In genomic region chr6:11358904-11359840, GRCh38 we compare ENCODE assay signal across 16 cellular contexts.
A peak's percentile ranks its signal among the peaks of the same experiment; 100 is the strongest.
DNase-seq lines count a peak whose midpoint lies in the region; ATAC-seq and TF ChIP-seq lines count a peak whose summit lies in the region.
"Had no signal": no experiment of that assay in that cellular context is flagged by ENCODE, and none has a peak within 500 bp of the region (broad histone marks: within the 10 kb centered on the region; RNA-seq: fewer than 3 reads in every experiment).

No MANE protein-coding gene starts in this region.

- H3K4me3 ChIP-seq in right atrium auricular region = no peak overlapping the region
- H3K4me3 ChIP-seq in esophagus muscularis mucosa = no peak overlapping the region
- no peak overlapping the region for H3K4me3 ChIP-seq in tibial artery
- H3K4me3 ChIP-seq: thyroid gland had no signal

- H3K27ac ChIP-seq in right atrium auricular region (peak overlapping the region; percentile 70 to 82), esophagus muscularis mucosa (replicated peaks in 1 of 4) (peak overlapping the region in 3 of 4 donors; percentile 2 to 36 (median 17)), tibial artery (peak overlapping the region in 1 of 2 donors; percentile 19)
- H3K27ac ChIP-seq: foreskin keratinocyte had no signal

- TF ChIP-seq POLR2A in esophagus muscularis mucosa (IDR thresholded peaks at IDR 0.05; ENCODE audit: low read depth) = no peak

- intact Hi-C loops in cardiac septum (cut with DNase I) (loop anchor here (5.0 to 10.0 kb wide), 2 partner anchors 142 to 184 kb away; no protein-coding TSS in a partner anchor), esophagus muscularis mucosa (cut with DNase I) (no loop called here), tibial artery (cut with DNase I; ENCODE audit: low total_unique reads) (loop anchor here (5.0 to 10.0 kb wide), 2 partner anchors 76 to 117 kb away; no protein-coding TSS in a partner anchor)

- H3K4me1 ChIP-seq in right atrium auricular region = peaks cover 0 to 22% of the 10 kb centered on the region in 2 donors
- peaks cover 11 to 39% (median 21%) of the 10 kb centered on the region in 4 donors for H3K4me1 ChIP-seq in esophagus muscularis mucosa
- H3K4me1 ChIP-seq in tibial artery = peaks cover 0 to 36% (median 16%) of the 10 kb centered on the region in 4 donors

- DNase-seq in right atrium auricular region (ENCODE audit: low spot score) (no peak), cardiac septum (ENCODE audit: low spot score) (no peak), esophagus muscularis mucosa (ENCODE audit: extremely low spot score) (no peak), NCI-H524 (lab: John Stamatoyannopoulos, UW) (no peak), H4 (ENCODE audit: low spot score) (no peak), tibial artery (no peak)
- DNase-seq in natural killer cell treated with Interleukin-12 subunit alpha and Interleukin-12 subunit beta and Interleukin-15 and Interleukin-18, amount 100 ng/mL, for 72 hours (ENCODE audit: low spot score) = no peak
- DNase-seq: activated CD8-positive, alpha-beta memory T cell treated with anti-CD3 and anti-CD28 coated beads, Interleukin-2, amount 10 ng/mL, durations not matched to agents 7 days and 5 days; cortex of kidney; islet precursor cell; NCI-H2029; nephron progenitor cell; thyroid gland had no signal

- H3K36me3 ChIP-seq in right atrium auricular region = no peaks in the 10 kb centered on the region
- no peaks in the 10 kb centered on the region for H3K36me3 ChIP-seq in esophagus muscularis mucosa
- no peaks in the 10 kb centered on the region for H3K36me3 ChIP-seq in tibial artery
- H3K36me3 ChIP-seq: thyroid gland had no signal

- no peaks in the 10 kb centered on the region for H3K27me3 ChIP-seq in right atrium auricular region
- H3K27me3 ChIP-seq in esophagus muscularis mucosa = no peaks in the 10 kb centered on the region
- no peaks in the 10 kb centered on the region for H3K27me3 ChIP-seq in tibial artery
- H3K27me3 ChIP-seq: foreskin keratinocyte, thyroid gland had no signal

- no peak for ATAC-seq in natural killer cell treated with Interleukin-12 subunit alpha and Interleukin-12 subunit beta and Interleukin-15 and Interleukin-18, amount 100 ng/mL, for 72 hours
- ATAC-seq in HG03097 (IDR thresholded peaks at IDR 0.05; ENCODE audit: low FRiP score, unreplicated experiment) = no peak
- ATAC-seq: activated CD8-positive, alpha-beta memory T cell treated with anti-CD3 and anti-CD28 coated beads, Interleukin-2, amount 10 ng/mL, durations not matched to agents 7 days and 5 days; activated naive CD4-positive, alpha-beta T cell treated with anti-CD3 and anti-CD28 coated beads, Interleukin-2, amount 50 U/mL, for 72 hours; foreskin keratinocyte had no signal

- H3K9me3 ChIP-seq in right atrium auricular region (no peaks in the 10 kb centered on the region), esophagus muscularis mucosa (no peaks in the 10 kb centered on the region), tibial artery (no peaks in the 10 kb centered on the region)
- H3K9me3 ChIP-seq: thyroid gland had no signal

- peaks cover 54% of the 10 kb centered on the region for H3K36me3 Mint-ChIP-seq in natural killer cell treated with Interleukin-12 subunit alpha and Interleukin-12 subunit beta and Interleukin-15 and Interleukin-18, amount 100 ng/mL, for 72 hours

- H3K4me1 Mint-ChIP-seq in natural killer cell treated with Interleukin-12 subunit alpha and Interleukin-12 subunit beta and Interleukin-15 and Interleukin-18, amount 100 ng/mL, for 72 hours (ENCODE audit: low read depth in 2 of 2) = peaks cover 64 to 80% of the 10 kb centered on the region in 2 donors

- H3K4me3 Mint-ChIP-seq in natural killer cell treated with Interleukin-12 subunit alpha and Interleukin-12 subunit beta and Interleukin-15 and Interleukin-18, amount 100 ng/mL, for 72 hours = peak overlapping the region; percentile 36
- H3K4me3 Mint-ChIP-seq: activated CD8-positive, alpha-beta memory T cell treated with anti-CD3 and anti-CD28 coated beads, Interleukin-2, amount 10 ng/mL, durations not matched to agents 7 days and 5 days; nephron progenitor cell had no signal

- no peaks in the 10 kb centered on the region for H3K27me3 Mint-ChIP-seq in natural killer cell treated with Interleukin-12 subunit alpha and Interleukin-12 subunit beta and Interleukin-15 and Interleukin-18, amount 100 ng/mL, for 72 hours
- H3K27me3 Mint-ChIP-seq: activated CD8-positive, alpha-beta memory T cell treated with anti-CD3 and anti-CD28 coated beads, Interleukin-2, amount 10 ng/mL, durations not matched to agents 7 days and 5 days had no signal

- peak overlapping the region; percentile 58 to 67 for H3K27ac Mint-ChIP-seq in natural killer cell treated with Interleukin-12 subunit alpha and Interleukin-12 subunit beta and Interleukin-15 and Interleukin-18, amount 100 ng/mL, for 72 hours
- H3K27ac Mint-ChIP-seq: nephron progenitor cell had no signal

- no peak for TF ChIP-seq EP300 in esophagus muscularis mucosa (IDR thresholded peaks at IDR 0.05)

- H3K9me3 Mint-ChIP-seq in natural killer cell treated with Interleukin-12 subunit alpha and Interleukin-12 subunit beta and Interleukin-15 and Interleukin-18, amount 100 ng/mL, for 72 hours = peaks cover 12% of the 10 kb centered on the region

- 82% methylated on average over 4 of the region's 4 CpGs for WGBS in esophagus muscularis mucosa

- TF ChIP-seq CTCF in right atrium auricular region (IDR thresholded peaks at IDR 0.05) (no peak), esophagus muscularis mucosa (IDR thresholded peaks at IDR 0.05) (no peak), tibial artery (IDR thresholded peaks at IDR 0.05) (no peak)
